ENCODE assay signal across 31 cellular contexts in the genomic region with DNA sequence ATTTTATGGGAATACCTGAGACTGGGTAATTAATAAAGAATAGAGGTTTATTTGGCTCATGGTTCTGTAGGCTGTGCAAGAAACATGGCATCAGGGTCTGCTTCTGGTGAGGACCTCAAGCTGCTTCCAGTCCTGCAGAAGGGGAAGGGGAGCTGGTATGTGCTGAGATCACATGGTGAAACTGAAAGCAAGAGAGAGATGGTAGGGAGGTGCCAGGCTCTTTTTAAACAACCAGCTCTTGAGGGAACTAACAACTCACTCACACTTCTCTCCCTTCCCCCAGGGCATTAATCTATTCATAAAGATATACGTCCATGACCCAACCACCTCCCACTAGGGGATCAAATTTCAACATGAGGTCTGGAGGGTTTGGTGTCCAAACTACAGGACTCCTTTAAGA.
"Had no signal": no experiment of that assay in that cellular context is flagged by ENCODE, and none has a peak within 500 bp of the region (broad histone marks: within the 10 kb centered on the region; RNA-seq: fewer than 3 reads in every experiment).

No MANE protein-coding gene starts in this region.

- H3K4me3 ChIP-seq: ascending aorta, cardiac muscle cell, Peyer's patch had no signal

- H3K4me1 ChIP-seq: ascending aorta, Peyer's patch had no signal

- FAIRE-seq: TTC549 had no signal

- H3K27me3 ChIP-seq: ascending aorta, cardiac muscle cell, Peyer's patch had no signal

- DNase-seq: activated CD4-positive, alpha-beta T cell treated with anti-CD3 and anti-CD28 coated beads, Interleukin-2, amount 10 ng/mL, durations not matched to agents 24 days and 14 days; activated CD4-positive, alpha-beta T cell treated with anti-CD3 and anti-CD28 coated beads, Interleukin-2, amount 50 U/mL, for 4 hours; activated CD8-positive, alpha-beta T cell treated with anti-CD3 and anti-CD28 coated beads for 36 hours; activated effector memory CD4-positive, alpha-beta T cell treated with anti-CD3 and anti-CD28 coated beads, Interleukin-2, amount 50 U/mL, for 16 hours; activated naive CD4-positive, alpha-beta T cell; activated naive CD4-positive, alpha-beta T cell treated with anti-CD3 and anti-CD28 coated beads, Interleukin-2, amount 50 U/mL, for 16 hours; activated naive CD8-positive, alpha-beta T cell treated with anti-CD3 and anti-CD28 coated beads for 36 hours; activated T-cell treated with anti-CD3 and anti-CD28 coated beads, Interleukin-2, amount 50 U/mL, for 1 hour; activated T-cell treated with anti-CD3 and anti-CD28 coated beads, Interleukin-2, amount 50 U/mL, for 72 hours; amniotic stem cell; Karpas-422; NCI-H1092; NCI-H1436 treated with DMSO at 0.1 percent for 48 hours; NCI-H1694 treated with DMSO at 0.1 percent for 48 hours; NCI-H2029; NCI-H2171 treated with DMSO at 0.1 percent for 48 hours; NCI-H2227 treated with DMSO at 0.1 percent for 48 hours; NCI-H446; NCI-H510A treated with DMSO at 0.1 percent for 48 hours; NCI-H526 treated with DMSO at 0.1 percent for 48 hours; NCI-H82; Peyer's patch; Right ventricle myocardium superior; T-helper 1 cell; T-helper 2 cell; T-helper 9 cell had no signal

- H3K27ac ChIP-seq: ascending aorta, cardiac muscle cell, Peyer's patch had no signal

- ATAC-seq: activated CD8-positive, alpha-beta T cell treated with anti-CD3 and anti-CD28 coated beads for 36 hours; activated T-cell treated with anti-CD3 and anti-CD28 coated beads, Interleukin-2, amount 50 U/mL, for 72 hours; activated T-helper 17 cell treated with anti-CD3 and anti-CD28 coated beads, Interleukin-2, amount 50 U/mL, for 72 hours; PC-3 had no signal
